ENCODE assay signal across 28 cellular contexts in the genomic region with DNA sequence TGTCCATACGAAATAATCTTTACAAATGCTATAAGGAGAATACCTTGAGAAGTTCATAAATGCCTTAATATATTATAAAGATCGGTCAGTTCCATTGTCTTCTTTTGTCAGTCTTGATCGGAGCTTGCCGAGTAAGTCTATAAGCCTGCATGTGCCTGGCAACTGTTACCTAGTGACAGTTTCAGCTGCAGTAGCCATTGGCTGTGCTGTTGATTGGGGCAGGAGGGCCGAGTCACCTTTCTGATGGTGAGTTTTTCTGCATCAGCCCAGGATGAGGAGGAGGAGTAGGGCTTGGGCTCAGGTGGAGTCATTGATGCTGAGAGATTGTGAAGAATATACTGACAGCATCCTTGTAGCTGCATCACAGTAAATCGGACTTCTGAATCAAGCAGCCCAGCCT. TPM values are rescaled to one million over a fixed set of nuclear protein-coding genes. Genes with fewer than 3 reads are reported as not detected.
DNase-seq lines count a peak whose midpoint lies in the region; ATAC-seq and TF ChIP-seq lines count a peak whose summit lies in the region.
"Had no signal": no experiment of that assay in that cellular context is flagged by ENCODE, and none has a peak within 500 bp of the region (broad histone marks: within the 10 kb centered on the region; RNA-seq: fewer than 3 reads in every experiment).

No MANE protein-coding gene starts in this region.

- no peaks in the 10 kb centered on the region for H3K27me3 ChIP-seq in GM23338 (ENCODE audit: insufficient read depth)
- H3K27me3 ChIP-seq: cardiac muscle cell, tibial artery had no signal

- DNase-seq in ELF-1 (ENCODE audit: low read depth, low spot score) (peak; percentile 3), GM23338 (ENCODE audit: low spot score) (peak; percentile 63), cerebellar cortex (ENCODE audit: low spot score) (peak; percentile 71), kidney tubule cell (ENCODE audit: low spot score) (peak; percentile 5), AG20443 (ENCODE audit: low spot score) (no peak)
- DNase-seq: activated B cell treated with CpG ODN at 0.5 μM for 24 hours; activated CD4-positive, alpha-beta T cell treated with anti-CD3 and anti-CD28 coated beads, Interleukin-2, amount 50 U/mL, for 48 hours; activated CD8-positive, alpha-beta memory T cell treated with anti-CD3 and anti-CD28 coated beads, Interleukin-2, amount 50 U/mL, for 4 hours; HFFc6; KBM-7; MM.1S; natural killer cell; NCI-H1436 treated with DMSO at 0.1 percent for 48 hours; NCI-H526 treated with DMSO at 0.1 percent for 48 hours; T1000; tibial artery had no signal

- no peaks in the 10 kb centered on the region for H4K20me1 ChIP-seq in GM23338 (replicated peaks; ENCODE audit: insufficient read depth)

- no peaks in the 10 kb centered on the region for H3K79me2 ChIP-seq in GM23338 (replicated peaks; ENCODE audit: insufficient read depth)
- H3K79me2 ChIP-seq: parathyroid adenoma had no signal

- H3K4me1 Mint-ChIP-seq in GM23338, result peaks cover 16% of the 10 kb centered on the region
- H3K4me1 Mint-ChIP-seq: activated naive CD4-positive, alpha-beta T cell treated with anti-CD3 and anti-CD28 coated beads, Interleukin-2, amount 50 U/mL, for 24 hours; activated T-helper 17 cell treated with anti-CD3 and anti-CD28 coated beads, Interleukin-2, amount 50 U/mL, for 72 hours; CD14-positive monocyte had no signal

- no peak overlapping the region for H3K4me3 Mint-ChIP-seq in GM23338
- H3K4me3 Mint-ChIP-seq: activated B cell treated with CpG ODN at 0.5 μM for 24 hours; activated naive CD4-positive, alpha-beta T cell treated with anti-CD3 and anti-CD28 coated beads, Interleukin-2, amount 50 U/mL, for 24 hours; activated T-helper 17 cell treated with anti-CD3 and anti-CD28 coated beads, Interleukin-2, amount 50 U/mL, for 72 hours; CD14-positive monocyte; dendritic cell treated with granulocyte-macrophage colony-stimulating factor and Interleukin-4, amounts not matched to agents 40 ng/mL and 50 ng/mL, for 4 days; HFFc6; natural killer cell; stimulated activated naive CD8-positive, alpha-beta T cell treated with anti-CD3 and anti-CD28 coated beads, Interleukin-15, Interleukin-2, amounts not matched to agents 100 ng/mL and 50 ng/mL, for 24 hours had no signal

- no peaks in the 10 kb centered on the region for H3K36me3 Mint-ChIP-seq in GM23338 (ENCODE audit: low read depth)
- H3K36me3 Mint-ChIP-seq: CD14-positive monocyte, natural killer cell had no signal

- no peak for TF ChIP-seq CTCF in GM23338 (conservative IDR thresholded peaks at IDR 0.05; ENCODE audit: low read depth in 2 of 2)

- no peaks in the 10 kb centered on the region for H3F3A ChIP-seq in GM23338 (replicated peaks; ENCODE audit: low read depth)

- H3K36me3 ChIP-seq in GM23338 (ENCODE audit: insufficient read depth), result no peaks in the 10 kb centered on the region
- H3K36me3 ChIP-seq: cardiac muscle cell, tibial artery had no signal

- H3K4me2 ChIP-seq in GM23338, result no peak overlapping the region

- H3K27ac ChIP-seq in GM23338 (ENCODE audit: low read depth), result no peak overlapping the region
- H3K27ac ChIP-seq: cardiac muscle cell, parathyroid adenoma, tibial artery had no signal

- no peaks in the 10 kb centered on the region for H3K9me2 ChIP-seq in GM23338 (ENCODE audit: insufficient read depth)

- no peak overlapping the region for H3K27ac Mint-ChIP-seq in GM23338
- H3K27ac Mint-ChIP-seq: activated B cell treated with CpG ODN at 0.5 μM for 24 hours; activated naive CD4-positive, alpha-beta T cell treated with anti-CD3 and anti-CD28 coated beads, Interleukin-2, amount 50 U/mL, for 24 hours; activated T-helper 17 cell treated with anti-CD3 and anti-CD28 coated beads, Interleukin-2, amount 50 U/mL, for 72 hours; dendritic cell treated with granulocyte-macrophage colony-stimulating factor and Interleukin-4, amounts not matched to agents 40 ng/mL and 50 ng/mL, for 4 days; HFFc6; natural killer cell; stimulated activated naive CD8-positive, alpha-beta T cell treated with anti-CD3 and anti-CD28 coated beads, Interleukin-15, Interleukin-2, amounts not matched to agents 100 ng/mL and 50 ng/mL, for 24 hours had no signal

- no peaks in the 10 kb centered on the region for H3K27me3 Mint-ChIP-seq in GM23338 (ENCODE audit: insufficient read depth, low read depth, poor library complexity)
- H3K27me3 Mint-ChIP-seq: activated B cell treated with CpG ODN at 0.5 μM for 24 hours; activated naive CD4-positive, alpha-beta T cell treated with anti-CD3 and anti-CD28 coated beads, Interleukin-2, amount 50 U/mL, for 24 hours; activated T-helper 17 cell treated with anti-CD3 and anti-CD28 coated beads, Interleukin-2, amount 50 U/mL, for 72 hours; dendritic cell treated with granulocyte-macrophage colony-stimulating factor and Interleukin-4, amounts not matched to agents 40 ng/mL and 50 ng/mL, for 4 days; stimulated activated naive CD8-positive, alpha-beta T cell treated with anti-CD3 and anti-CD28 coated beads, Interleukin-15, Interleukin-2, amounts not matched to agents 100 ng/mL and 50 ng/mL, for 24 hours had no signal

- H3K9me3 Mint-ChIP-seq in GM23338, result no peaks in the 10 kb centered on the region
- H3K9me3 Mint-ChIP-seq: activated naive CD4-positive, alpha-beta T cell treated with anti-CD3 and anti-CD28 coated beads, Interleukin-2, amount 50 U/mL, for 24 hours; activated T-helper 17 cell treated with anti-CD3 and anti-CD28 coated beads, Interleukin-2, amount 50 U/mL, for 72 hours; dendritic cell treated with granulocyte-macrophage colony-stimulating factor and Interleukin-4, amounts not matched to agents 40 ng/mL and 50 ng/mL, for 4 days; HFFc6; natural killer cell; stimulated activated naive CD8-positive, alpha-beta T cell treated with anti-CD3 and anti-CD28 coated beads, Interleukin-15, Interleukin-2, amounts not matched to agents 100 ng/mL and 50 ng/mL, for 24 hours had no signal

- H3K4me3 ChIP-seq in GM23338, result no peak overlapping the region
- H3K4me3 ChIP-seq: cardiac muscle cell, tibial artery had no signal

- H3K4me1 ChIP-seq in GM23338 (ENCODE audit: insufficient read depth), result 0 out of 2 replicates have a peak, but pooled peaks cover 4% of the 10 kb centered on the region
- H3K4me1 ChIP-seq: parathyroid adenoma had no signal

- ATAC-seq in GM23338 (peak; percentile 96), HG03354 (IDR thresholded peaks at IDR 0.05; ENCODE audit: poor library complexity, severe bottlenecking, unreplicated experiment) (no peak), GM21717 (IDR thresholded peaks at IDR 0.05; ENCODE audit: unreplicated experiment) (no peak)
- ATAC-seq: activated T-helper 17 cell treated with anti-CD3 and anti-CD28 coated beads, Interleukin-2, amount 50 U/mL, for 72 hours; natural killer cell; sciatic nerve had no signal

- no peak overlapping the region for H2AFZ ChIP-seq in GM23338
- H2AFZ ChIP-seq: parathyroid adenoma had no signal

TF ChIP-seq in GM23338, 12 proteins besides CTCF, POLR2A, EP300 and RAD21 (continues in another document):
- TF ChIP-seq STAT1 (IDR thresholded peaks at IDR 0.05; ENCODE audit: unreplicated experiment), result no peak
- TF ChIP-seq EZH2phosphoT487 (IDR thresholded peaks at IDR 0.05; ENCODE audit: unreplicated experiment), result no peak
- TF ChIP-seq, protein P1, sequence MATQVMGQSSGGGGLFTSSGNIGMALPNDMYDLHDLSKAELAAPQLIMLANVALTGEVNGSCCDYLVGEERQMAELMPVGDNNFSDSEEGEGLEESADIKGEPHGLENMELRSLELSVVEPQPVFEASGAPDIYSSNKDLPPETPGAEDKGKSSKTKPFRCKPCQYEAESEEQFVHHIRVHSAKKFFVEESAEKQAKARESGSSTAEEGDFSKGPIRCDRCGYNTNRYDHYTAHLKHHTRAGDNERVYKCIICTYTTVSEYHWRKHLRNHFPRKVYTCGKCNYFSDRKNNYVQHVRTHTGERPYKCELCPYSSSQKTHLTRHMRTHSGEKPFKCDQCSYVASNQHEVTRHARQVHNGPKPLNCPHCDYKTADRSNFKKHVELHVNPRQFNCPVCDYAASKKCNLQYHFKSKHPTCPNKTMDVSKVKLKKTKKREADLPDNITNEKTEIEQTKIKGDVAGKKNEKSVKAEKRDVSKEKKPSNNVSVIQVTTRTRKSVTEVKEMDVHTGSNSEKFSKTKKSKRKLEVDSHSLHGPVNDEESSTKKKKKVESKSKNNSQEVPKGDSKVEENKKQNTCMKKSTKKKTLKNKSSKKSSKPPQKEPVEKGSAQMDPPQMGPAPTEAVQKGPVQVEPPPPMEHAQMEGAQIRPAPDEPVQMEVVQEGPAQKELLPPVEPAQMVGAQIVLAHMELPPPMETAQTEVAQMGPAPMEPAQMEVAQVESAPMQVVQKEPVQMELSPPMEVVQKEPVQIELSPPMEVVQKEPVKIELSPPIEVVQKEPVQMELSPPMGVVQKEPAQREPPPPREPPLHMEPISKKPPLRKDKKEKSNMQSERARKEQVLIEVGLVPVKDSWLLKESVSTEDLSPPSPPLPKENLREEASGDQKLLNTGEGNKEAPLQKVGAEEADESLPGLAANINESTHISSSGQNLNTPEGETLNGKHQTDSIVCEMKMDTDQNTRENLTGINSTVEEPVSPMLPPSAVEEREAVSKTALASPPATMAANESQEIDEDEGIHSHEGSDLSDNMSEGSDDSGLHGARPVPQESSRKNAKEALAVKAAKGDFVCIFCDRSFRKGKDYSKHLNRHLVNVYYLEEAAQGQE (IDR thresholded peaks at IDR 0.05; ENCODE audit: unreplicated experiment), result no peak
- TF ChIP-seq ZNF114 (CRISPR knock-in tag; IDR thresholded peaks at IDR 0.05), result no peak
- TF ChIP-seq CREB1 (CRISPR knock-in tag; IDR thresholded peaks at IDR 0.05; ENCODE audit: low read depth), result no peak
- no peak for TF ChIP-seq ZNF331 (CRISPR knock-in tag; IDR thresholded peaks at IDR 0.05; ENCODE audit: low read depth)
- TF ChIP-seq NANOG (IDR thresholded peaks at IDR 0.05; ENCODE audit: borderline replicate concordance), result no peak
- TF ChIP-seq EZH2 (IDR thresholded peaks at IDR 0.05; ENCODE audit: low read depth, unreplicated experiment), result no peak
- TF ChIP-seq POLR2AphosphoS5 (IDR thresholded peaks at IDR 0.05; ENCODE audit: low read depth), result no peak

RNA-seq across cellular contexts. Expression of a gene that starts 1.9 kb away (rescaled TPM):
- 0.66 and 1.6 TPM in 2 replicates for total RNA-seq in GM23338 (2014; rRNA removed; shearing (Covaris generic))
- not detected in 2 replicates for polyA plus RNA-seq in GM23338 (2016; fragmentation: Nextera tagmentation; extraction: Ambion mirVana)
- total RNA-seq: Daoy, HFFc6 had no signal
- polyA plus RNA-seq: cardiac muscle cell, CD14-positive monocyte, liver had no signal
